1 cellular context compared by ENCODE assay signal in genomic region chr17:72539981-72540897, GRCh38.
TF ChIP-seq lines count a peak whose summit lies in the region.

No MANE protein-coding gene starts in this region.

TF ChIP-seq in HepG2, 621 proteins besides CTCF, POLR2A, EP300 and RAD21 (continued from another document and continues in another):
- no peak for TF ChIP-seq ZNF484 (CRISPR knock-in tag; IDR thresholded peaks at IDR 0.05; ENCODE audit: borderline replicate concordance, low read depth)
- peak; percentile 50; the same call in 1 of the 2 replicates for TF ChIP-seq ARID5B (CRISPR knock-in tag; IDR thresholded peaks at IDR 0.05)
- no peak for TF ChIP-seq AFF4 (CRISPR knock-in tag; IDR thresholded peaks at IDR 0.05)
- TF ChIP-seq ATF2 (CRISPR knock-in tag; IDR thresholded peaks at IDR 0.05) = peak; percentile 57; the same call in 1 of the 2 replicates
- 0 out of 2 replicates have a peak, but pooled peaks have one; percentile 32 for TF ChIP-seq ZNF501 (CRISPR knock-in tag; IDR thresholded peaks at IDR 0.05)
- TF ChIP-seq ZMYM3 (CRISPR knock-in tag; IDR thresholded peaks at IDR 0.05) = 0 out of 2 replicates have a peak, but pooled peaks have one; percentile 7
- TF ChIP-seq ETV5 (CRISPR knock-in tag; IDR thresholded peaks at IDR 0.05; ENCODE audit: borderline replicate concordance) = 0 out of 2 replicates have a peak, but pooled peaks have one; percentile 29
- 0 out of 2 replicates have a peak, but pooled peaks have one; percentile 44 for TF ChIP-seq RNF2 (conservative IDR thresholded peaks at IDR 0.05; ENCODE audit: low read depth)
- peak; percentile 65 for TF ChIP-seq RBFOX2 (IDR thresholded peaks at IDR 0.05; ENCODE audit: low read depth, low read length)
- peak; percentile 80 for TF ChIP-seq HOXA5 (CRISPR knock-in tag; IDR thresholded peaks at IDR 0.05)
- TF ChIP-seq ZNF687 (CRISPR knock-in tag; IDR thresholded peaks at IDR 0.05) = peak; percentile 89
- peak; percentile 70; the same call in 1 of the 2 replicates for TF ChIP-seq TFDP1 (CRISPR knock-in tag; IDR thresholded peaks at IDR 0.05; ENCODE audit: borderline replicate concordance)
- TF ChIP-seq ZBTB33 (CRISPR knock-in tag; IDR thresholded peaks at IDR 0.05) = no peak
- TF ChIP-seq ZNF788 (CRISPR knock-in tag; IDR thresholded peaks at IDR 0.05; ENCODE audit: borderline replicate concordance) = peak; percentile 86; the same call in 1 of the 2 replicates
- 0 out of 2 replicates have a peak, but pooled peaks have one; percentile 76 for TF ChIP-seq ZNF343 (CRISPR knock-in tag; IDR thresholded peaks at IDR 0.05)
- TF ChIP-seq YY1 (IDR thresholded peaks at IDR 0.05; ENCODE audit: insufficient read depth, insufficient replicate concordance, low read depth, low read length) = peak; percentile 78
- 0 out of 2 replicates have a peak, but pooled peaks have one; percentile 22 for TF ChIP-seq ZBTB20 (CRISPR knock-in tag; IDR thresholded peaks at IDR 0.05; ENCODE audit: borderline replicate concordance, low read depth)
- TF ChIP-seq ZNF776 (CRISPR knock-in tag; IDR thresholded peaks at IDR 0.05) = 0 out of 2 replicates have a peak, but pooled peaks have one; percentile 52
- no peak for TF ChIP-seq TEAD2 (CRISPR knock-in tag; IDR thresholded peaks at IDR 0.05)
- no peak for TF ChIP-seq ZNF883 (CRISPR knock-in tag; IDR thresholded peaks at IDR 0.05; ENCODE audit: not compliant biosample characterization)
- TF ChIP-seq ZFY (CRISPR knock-in tag; IDR thresholded peaks at IDR 0.05) = peak; percentile 68
- TF ChIP-seq GATAD2A (CRISPR knock-in tag; IDR thresholded peaks at IDR 0.05) = peak; percentile 12; the same call in 1 of the 2 replicates
- peak; percentile 56; the same call in 1 of the 2 replicates for TF ChIP-seq ZNF724P (CRISPR knock-in tag; IDR thresholded peaks at IDR 0.05; ENCODE audit: borderline replicate concordance)
- TF ChIP-seq ZNF580 (CRISPR knock-in tag; IDR thresholded peaks at IDR 0.05; ENCODE audit: borderline replicate concordance, low read depth) = peak; percentile 46; the same call in 1 of the 2 replicates
- TF ChIP-seq RELA (CRISPR knock-in tag; IDR thresholded peaks at IDR 0.05) = 0 out of 2 replicates have a peak, but pooled peaks have one; percentile 70
- no peak for TF ChIP-seq HCFC1 (IDR thresholded peaks at IDR 0.05; ENCODE audit: low read depth, low read length)
- TF ChIP-seq ZNF619 (CRISPR knock-in tag; IDR thresholded peaks at IDR 0.05) = peak; percentile 44; the same call in 1 of the 2 replicates
- peak; percentile 73 for TF ChIP-seq IKZF4 (CRISPR knock-in tag; IDR thresholded peaks at IDR 0.05; ENCODE audit: borderline replicate concordance, low read depth, not compliant biosample characterization)
- 0 out of 2 replicates have a peak, but pooled peaks have one; percentile 43 for TF ChIP-seq NRL (CRISPR knock-in tag; IDR thresholded peaks at IDR 0.05; ENCODE audit: borderline replicate concordance)
- TF ChIP-seq NR0B2 (CRISPR knock-in tag; IDR thresholded peaks at IDR 0.05) = peak; percentile 48; the same call in 1 of the 2 replicates
- 0 out of 2 replicates have a peak, but pooled peaks have one; percentile 30 for TF ChIP-seq ZNF800 (CRISPR knock-in tag; IDR thresholded peaks at IDR 0.05)
- TF ChIP-seq ZNF275 (CRISPR knock-in tag; IDR thresholded peaks at IDR 0.05; ENCODE audit: borderline replicate concordance) = peak; percentile 70; the same call in 1 of the 2 replicates
- peak; percentile 38; the same call in 1 of the 2 replicates for TF ChIP-seq ZNF629 (CRISPR knock-in tag; conservative IDR thresholded peaks at IDR 0.05)
- peak; percentile 98 for TF ChIP-seq CCDC6 (CRISPR knock-in tag; IDR thresholded peaks at IDR 0.05)
- peak; percentile 95 for TF ChIP-seq MEIS2 (CRISPR knock-in tag; IDR thresholded peaks at IDR 0.05)
- TF ChIP-seq KMT2A (CRISPR knock-in tag; IDR thresholded peaks at IDR 0.05) = peak; percentile 75
